In genomic region chr3:105195260-105195659, GRCh38 we compare ENCODE assay signal across 17 cellular contexts.
A peak's percentile ranks its signal among the peaks of the same experiment; 100 is the strongest.
DNase-seq lines count a peak whose midpoint lies in the region; ATAC-seq, FAIRE-seq and TF ChIP-seq lines count a peak whose summit lies in the region.
"Had no signal": no experiment of that assay in that cellular context is flagged by ENCODE, and none has a peak within 500 bp of the region (broad histone marks: within the 10 kb centered on the region; RNA-seq: fewer than 3 reads in every experiment).

No MANE protein-coding gene starts in this region.

- no peak overlapping the region for H4K91ac ChIP-seq in mesenchymal stem cell (ENCODE audit: low read length)

- H3K4ac ChIP-seq in mesenchymal stem cell (ENCODE audit: low read depth in 1 of 2, low read length in 2 of 2) = no peak overlapping the region

- POLR2A ChIA-PET in endothelial cell of umbilical vein (lab: Charles Lee) = interaction anchor here (0.5 kb wide), 1 partner anchor 170 kb away, joined by 3 read pairs; no protein-coding TSS in a partner anchor

- H2BK12ac ChIP-seq in mesenchymal stem cell (ENCODE audit: low read length in 2 of 2) = no peak overlapping the region

- no TSS peak for BruUV-seq in endothelial cell of umbilical vein (replicated peaks; lab: Mats Ljungman, UMichigan)

- H3K27me3 ChIP-seq in endothelial cell of umbilical vein (ENCODE audit: control insufficient read depth in 2 of 2, insufficient read depth in 2 of 2, low read length in 2 of 2) (no peaks in the 10 kb centered on the region), mesenchymal stem cell (ENCODE audit: control insufficient read depth in 1 of 2, insufficient read depth in 1 of 2, low read length in 2 of 2) (no peaks in the 10 kb centered on the region)
- H3K27me3 ChIP-seq: BE2C, pancreas, SJCRH30, thyroid gland had no signal

- H2AFZ ChIP-seq in endothelial cell of umbilical vein (ENCODE audit: low read depth, low read length) (peak overlapping the region; percentile 93), mesenchymal stem cell (ENCODE audit: low read depth, low read length) (no peak overlapping the region)

- H3K4me1 ChIP-seq in endothelial cell of umbilical vein (ENCODE audit: control insufficient read depth, extremely low read depth, insufficient read depth, low read length) (peaks cover 17% of the 10 kb centered on the region), mesenchymal stem cell (ENCODE audit: control insufficient read depth, insufficient read depth, low read depth, low read length) (no peaks in the 10 kb centered on the region)
- H3K4me1 ChIP-seq: pancreas, SJCRH30, thyroid gland had no signal

- no peak overlapping the region for H3K14ac ChIP-seq in mesenchymal stem cell (ENCODE audit: low read length in 2 of 2)

- FAIRE-seq in RCC 7860 (lab: Jason Lieb, UNC) (peak; percentile 69), endothelial cell of umbilical vein (lab: Jason Lieb, UNC) (peak; percentile 15), frontal cortex (lab: Jason Lieb, UNC) (no peak)
- FAIRE-seq: GM12878, pancreas had no signal

- no peak overlapping the region for H2BK120ac ChIP-seq in mesenchymal stem cell (ENCODE audit: low read depth, low read length)

- H2AK5ac ChIP-seq in mesenchymal stem cell (ENCODE audit: low read length, severe bottlenecking) = no peak overlapping the region

- H3K9ac ChIP-seq in endothelial cell of umbilical vein (replicated peaks; ENCODE audit: extremely low read depth, insufficient read depth, low read length) (peak overlapping the region; percentile 22), mesenchymal stem cell (ENCODE audit: low read length) (peak overlapping the region; percentile 56)

- ATAC-seq in GM21447 (IDR thresholded peaks at IDR 0.05; ENCODE audit: unreplicated experiment) (no peak), HG03135 (IDR thresholded peaks at IDR 0.05; ENCODE audit: unreplicated experiment) (no peak)
- ATAC-seq: GM12878 had no signal

- no peaks in the 10 kb centered on the region for H3K9me3 ChIP-seq in endothelial cell of umbilical vein (replicated peaks; ENCODE audit: control insufficient read depth, insufficient read depth, low read length)
- H3K9me3 ChIP-seq in mesenchymal stem cell (ENCODE audit: control insufficient read depth, low read length) = no peaks in the 10 kb centered on the region
- H3K9me3 ChIP-seq: BE2C, pancreas, SJCRH30, thyroid gland had no signal

- no peak for TF ChIP-seq POLR2A in endothelial cell of umbilical vein (IDR thresholded peaks at IDR 0.05; ENCODE audit: low read depth, low read length)

- no peaks in the 10 kb centered on the region for H3K79me2 ChIP-seq in endothelial cell of umbilical vein (ENCODE audit: control insufficient read depth, insufficient read depth, low read length)

- no peak overlapping the region for H3K23ac ChIP-seq in mesenchymal stem cell (ENCODE audit: low read length in 2 of 2)

- H3K4me2 ChIP-seq in endothelial cell of umbilical vein (ENCODE audit: insufficient read depth, low read length) (peak overlapping the region; percentile 85), mesenchymal stem cell (ENCODE audit: low read length, poor library complexity, severe bottlenecking) (no peak overlapping the region)

- no peak overlapping the region for H4K8ac ChIP-seq in mesenchymal stem cell (ENCODE audit: low read length)

- intact Hi-C loops in endothelial cell of umbilical vein (cut with micrococcal nuclease) = loop anchor here (1.0 kb wide), 1 partner anchor 171 kb away; the partner anchor contains the start of gene ALCAM

- DNase-seq in AG08395 (ENCODE audit: low spot score) = peak; percentile 10
- no peak for DNase-seq in RCC 7860 (ENCODE audit: low spot score)
- DNase-seq in endothelial cell of umbilical vein (ENCODE audit: low read depth, low spot score) = peak; percentile 85
- peak; percentile 9 for DNase-seq in mesenchymal stem cell
- no peak for DNase-seq in frontal cortex (ENCODE audit: low spot score in 2 of 2)
- no peak for DNase-seq in SKM-1 (lab: John Stamatoyannopoulos, UW; ENCODE audit: unreplicated experiment)
- DNase-seq: activated effector memory CD4-positive, alpha-beta T cell treated with anti-CD3 and anti-CD28 coated beads, Interleukin-2, amount 50 U/mL, for 16 hours; BE2C; DMS53; MM.1S; NK-92 treated with Interleukin-12 subunit alpha and Interleukin-12 subunit beta, amount 100 ng/mL, for 24 hours; pancreas; SJCRH30; thyroid gland had no signal

- peak overlapping the region in 1 of 3 experiments; percentile 27 for H3K4me3 ChIP-seq in endothelial cell of umbilical vein (replicated peaks in 1 of 3; ENCODE audit: insufficient read depth in 1 of 3, low read depth in 1 of 3, low read length in 3 of 3)
- peak overlapping the region in 1 of 2 experiments; percentile 10 for H3K4me3 ChIP-seq in mesenchymal stem cell (ENCODE audit: insufficient read depth in 1 of 2, low read depth in 1 of 2, low read length in 2 of 2)
- H3K4me3 ChIP-seq: GM12878, pancreas, SJCRH30, thyroid gland had no signal

- H3K27ac ChIP-seq in endothelial cell of umbilical vein (ENCODE audit: insufficient read depth, low read depth, low read length) (peak overlapping the region; percentile 55), mesenchymal stem cell (ENCODE audit: low read length, poor library complexity, severe bottlenecking) (no peak overlapping the region)
- H3K27ac ChIP-seq: pancreas, SJCRH30, thyroid gland had no signal

- no peaks in the 10 kb centered on the region for H3K79me1 ChIP-seq in mesenchymal stem cell (replicated peaks; ENCODE audit: low read length, poor library complexity, severe bottlenecking)

- H3K9me1 ChIP-seq in endothelial cell of umbilical vein (replicated peaks; ENCODE audit: control insufficient read depth, extremely low read depth, insufficient read depth, low read length) = no peaks in the 10 kb centered on the region

- no peaks in the 10 kb centered on the region for H4K20me1 ChIP-seq in endothelial cell of umbilical vein (replicated peaks; ENCODE audit: control insufficient read depth, extremely low read depth, insufficient read depth, low read length)

- H3K36me3 ChIP-seq in endothelial cell of umbilical vein (ENCODE audit: control insufficient read depth in 2 of 2, extremely low read depth in 1 of 2, insufficient read depth in 2 of 2, low read length in 2 of 2) (no peaks in the 10 kb centered on the region), mesenchymal stem cell (ENCODE audit: control insufficient read depth in 1 of 2, insufficient read depth in 2 of 2, low read depth in 1 of 2, low read length in 2 of 2) (no peaks in the 10 kb centered on the region)
- H3K36me3 ChIP-seq: BE2C, pancreas, SJCRH30, thyroid gland had no signal

- H2BK5ac ChIP-seq in mesenchymal stem cell (ENCODE audit: low read depth, low read length, poor library complexity, severe bottlenecking) = no peak overlapping the region

- H3K18ac ChIP-seq in mesenchymal stem cell (ENCODE audit: low read depth in 1 of 2, low read length in 2 of 2) = no peak overlapping the region

- TF ChIP-seq CTCF in endothelial cell of umbilical vein (IDR thresholded peaks at IDR 0.05; ENCODE audit: extremely low read depth in 1 of 2, insufficient read depth in 1 of 2, low read depth in 1 of 2, low read length in 2 of 2) = no peak

- dilution Hi-C loops in endothelial cell of umbilical vein (cut with MboI; ENCODE audit: extremely low pct_ligation_motif_present, low sequenced_read_pairs) = no loop called here

- H2BK15ac ChIP-seq in mesenchymal stem cell (ENCODE audit: low read depth, poor library complexity, severe bottlenecking) = no peak overlapping the region

- CTCF ChIA-PET in endothelial cell of umbilical vein (lab: Charles Lee) = interaction anchor here (1.9 to 2.4 kb wide), 2 partner anchors 171 to 591 kb away, joined by 9 to 14 read pairs; partner anchors contain the start of gene ALCAM

TF ChIP-seq in endothelial cell of umbilical vein, 7 proteins besides CTCF, POLR2A, EP300 and RAD21:
- TF ChIP-seq MYC (IDR thresholded peaks at IDR 0.05; ENCODE audit: low read depth, low read length) (no peak), EZH2 (IDR thresholded peaks at IDR 0.05; ENCODE audit: borderline replicate concordance, low read depth, low read length, severe bottlenecking) (no peak), JUN (IDR thresholded peaks at IDR 0.05; ENCODE audit: borderline replicate concordance, insufficient read depth, insufficient read length, low read depth) (peak; percentile 29), GATA2 (IDR thresholded peaks at IDR 0.05; ENCODE audit: insufficient read depth, insufficient read length, low read depth, low read length) (no peak), POLR2AphosphoS5 (IDR thresholded peaks at IDR 0.05; ENCODE audit: insufficient read depth, low read depth, low read length) (no peak), MAX (IDR thresholded peaks at IDR 0.05; ENCODE audit: insufficient read depth, insufficient read length) (no peak), FOS (IDR thresholded peaks at IDR 0.05; ENCODE audit: borderline replicate concordance, insufficient read depth, low read length) (peak; percentile 83)
TF ChIP-seq in endothelial cell of umbilical vein: peak in this region for 2.

Comparison
In these comparisons a context has a peak if more than half of its experiments do, and no peak if none do; other contexts are left out.
1. DNase-seq: peak in AG08395 (single experiment), endothelial cell of umbilical vein (single experiment) and mesenchymal stem cell (single experiment); none in RCC 7860 (single experiment), frontal cortex (0 of 2) and SKM-1 (single experiment).